In genomic region chr15:96002890-96003859, GRCh38 we compare ENCODE assay signal across 2 cellular contexts.
TF ChIP-seq lines count a peak whose summit lies in the region.

No MANE protein-coding gene starts in this region.

TF ChIP-seq in IMR-90, 13 proteins besides CTCF, POLR2A, EP300 and RAD21 (continued from another document):
- TF ChIP-seq MAZ (IDR thresholded peaks at IDR 0.05; ENCODE audit: borderline replicate concordance, low read depth, low read length) = no peak

TF ChIP-seq in K562, 482 proteins besides CTCF, POLR2A, EP300 and RAD21 (continued from another document):
- TF ChIP-seq ZBTB33 (CRISPR knock-in tag; IDR thresholded peaks at IDR 0.05) = no peak
- no peak for TF ChIP-seq JUN (IDR thresholded peaks at IDR 0.05; ENCODE audit: borderline replicate concordance, low read depth, low read length)
- no peak for TF ChIP-seq JUN (CRISPR knock-in tag; IDR thresholded peaks at IDR 0.05; ENCODE audit: borderline replicate concordance)
- TF ChIP-seq RB1 (IDR thresholded peaks at IDR 0.05; ENCODE audit: low read depth) = no peak
- TF ChIP-seq ZNF445 (CRISPR knock-in tag; IDR thresholded peaks at IDR 0.05; ENCODE audit: low read depth) = no peak
- TF ChIP-seq LARP7 (IDR thresholded peaks at IDR 0.05) = no peak
- TF ChIP-seq XRCC5 (IDR thresholded peaks at IDR 0.05; ENCODE audit: low read depth, low read length) = no peak
- TF ChIP-seq PREB (CRISPR knock-in tag; IDR thresholded peaks at IDR 0.05) = no peak
- no peak for TF ChIP-seq FUS (optimal IDR thresholded peaks at IDR 0.05; ENCODE audit: low read depth, low read length)
- TF ChIP-seq MAFF (IDR thresholded peaks at IDR 0.05; ENCODE audit: low read length) = peak; percentile 75
- no peak for TF ChIP-seq ZBTB8A (IDR thresholded peaks at IDR 0.05; ENCODE audit: partially characterized antibody)
- TF ChIP-seq BACH1 (tag; IDR thresholded peaks at IDR 0.05) = no peak
- no peak for TF ChIP-seq NR1H2 (CRISPR knock-in tag; IDR thresholded peaks at IDR 0.05)
- TF ChIP-seq BRCA1 (IDR thresholded peaks at IDR 0.05) = no peak
- no peak for TF ChIP-seq BRCA1 (CRISPR knock-in tag; IDR thresholded peaks at IDR 0.05)
- TF ChIP-seq ARHGAP35 (IDR thresholded peaks at IDR 0.05; ENCODE audit: partially characterized antibody) = no peak
- TF ChIP-seq CC2D1A (IDR thresholded peaks at IDR 0.05) = no peak
- TF ChIP-seq ZNF830 (CRISPR knock-in tag; IDR thresholded peaks at IDR 0.05) = no peak
- no peak for TF ChIP-seq SMARCC2 (IDR thresholded peaks at IDR 0.05; ENCODE audit: low read depth)
- no peak for TF ChIP-seq ZNF609 (CRISPR knock-in tag; IDR thresholded peaks at IDR 0.05; ENCODE audit: borderline replicate concordance)
- TF ChIP-seq ZNF280B (CRISPR knock-in tag; IDR thresholded peaks at IDR 0.05) = no peak
- no peak for TF ChIP-seq GATA2 (CRISPR knock-in tag; IDR thresholded peaks at IDR 0.05)
- TF ChIP-seq TSHZ1 (CRISPR knock-in tag; IDR thresholded peaks at IDR 0.05) = no peak
- TF ChIP-seq C11orf30 (IDR thresholded peaks at IDR 0.05; ENCODE audit: low read depth) = peak; percentile 71
- TF ChIP-seq CBFA2T3 (IDR thresholded peaks at IDR 0.05) = no peak
- no peak for TF ChIP-seq CBFA2T2 (conservative IDR thresholded peaks at IDR 0.05)
- TF ChIP-seq MAFG (tag; conservative IDR thresholded peaks at IDR 0.05) = peak; percentile 53; the same call in 1 of the 2 replicates
- TF ChIP-seq ATF2 (CRISPR knock-in tag; IDR thresholded peaks at IDR 0.05) = no peak
- no peak for TF ChIP-seq NBN (IDR thresholded peaks at IDR 0.05; ENCODE audit: low read depth)
- TF ChIP-seq ZNF140 (CRISPR knock-in tag; IDR thresholded peaks at IDR 0.05) = no peak
- peak; percentile 65; the same call in 1 of the 2 replicates for TF ChIP-seq MAFK (IDR thresholded peaks at IDR 0.05; ENCODE audit: low read length)
- peak; percentile 80 for TF ChIP-seq ZNF316 (IDR thresholded peaks at IDR 0.05)
